Comparison of ENCODE assay signal across 8 cellular contexts in the genomic region with DNA sequence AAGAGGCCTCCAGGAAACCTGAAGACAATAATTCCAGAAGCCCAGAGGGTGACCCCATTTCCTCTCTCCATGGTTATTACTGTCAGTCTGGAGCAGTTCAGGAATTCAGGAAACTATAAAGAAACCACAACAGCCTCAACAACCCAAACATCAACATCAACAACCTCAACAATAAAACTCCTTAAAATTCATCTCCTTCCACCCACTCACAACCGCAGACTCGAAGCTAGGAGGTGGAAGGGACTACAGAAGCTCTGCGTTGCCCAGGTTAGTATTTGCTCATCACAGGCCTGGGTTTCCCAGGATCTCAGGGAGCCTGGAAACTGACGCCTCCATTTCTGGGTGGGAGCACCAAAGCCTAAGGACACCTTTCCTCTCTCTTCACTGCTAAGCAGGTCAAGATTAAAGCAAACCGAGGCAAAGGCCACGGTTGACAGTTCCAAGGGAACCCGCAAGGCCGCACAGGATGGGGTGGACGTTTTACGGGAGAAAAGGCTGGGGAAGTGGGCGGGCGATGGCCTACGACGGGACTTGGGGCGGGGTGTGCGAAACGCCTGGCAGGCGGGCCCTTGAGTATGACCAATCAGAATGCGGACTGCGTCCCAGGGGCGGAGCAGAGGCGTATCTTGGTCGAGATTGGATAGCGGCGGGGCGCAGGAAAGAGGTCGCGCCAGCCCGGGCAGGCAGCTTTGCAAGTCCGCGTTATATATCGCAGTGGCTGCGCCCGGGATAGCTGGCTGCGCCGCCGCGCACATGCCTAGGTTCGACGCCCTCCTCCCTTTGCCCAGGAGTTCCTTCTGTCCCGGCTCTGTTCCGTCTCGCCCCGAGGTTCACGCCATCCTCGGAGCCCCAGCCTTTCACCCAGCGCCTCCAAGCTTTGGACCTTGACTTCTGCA. TPM values are rescaled to one million over a fixed set of nuclear protein-coding genes. Genes with fewer than 3 reads are reported as not detected.
A peak's percentile ranks its signal among the peaks of the same experiment; 100 is the strongest.
DNase-seq lines count a peak whose midpoint lies in the region; ATAC-seq lines count a peak whose summit lies in the region.

ELOVL3 (plus strand) TSS at position 654 of the 896 bp plus-strand sequence. CDS start 250 bp downstream, outside the sequence.

- DNase-seq in NCI-H2196 treated with DMSO at 0.1 percent for 48 hours (lab: John Stamatoyannopoulos, UW; ENCODE audit: unreplicated experiment) (peak; percentile 70), cortex of kidney (lab: John Stamatoyannopoulos, UW) (peak; percentile 35), left lobe of liver (ENCODE audit: low spot score) (peak; percentile 88), DMS 273 treated with DMSO at 0.1 percent for 48 hours (lab: John Stamatoyannopoulos, UW) (no peak)
- peak; percentile 79 for DNase-seq in activated CD4-positive, alpha-beta T cell treated with anti-CD3 and anti-CD28 coated beads, Interleukin-2, amount 50 U/mL, for 1 hour
- DNase-seq in stimulated activated CD4-positive, alpha-beta T cell treated with anti-CD3 and anti-CD28 coated beads, Interleukin-1b, Interleukin-23, amount 100 ng/mL, for 4 hours (ENCODE audit: low read depth in 2 of 2), result peak; percentile 65 to 73

- peak; percentile 50 for ATAC-seq in GM18499 (IDR thresholded peaks at IDR 0.05; ENCODE audit: insufficient read depth, unreplicated experiment)
- ATAC-seq in HG02943 (IDR thresholded peaks at IDR 0.05; ENCODE audit: low read depth, unreplicated experiment), result peak; percentile 86
- peak; percentile 90 for ATAC-seq in left lobe of liver

RNA-seq across cellular contexts. Expression of gene ELOVL3, which starts in this region (rescaled TPM):
- total RNA-seq in left lobe of liver, result not detected

Comparison
In these comparisons a context has a peak if more than half of its experiments do, and no peak if none do; other contexts are left out.
1. Peak in DNase-seq and ATAC-seq in left lobe of liver; RNA of the gene not detected or under 1 TPM.